In the genomic region with DNA sequence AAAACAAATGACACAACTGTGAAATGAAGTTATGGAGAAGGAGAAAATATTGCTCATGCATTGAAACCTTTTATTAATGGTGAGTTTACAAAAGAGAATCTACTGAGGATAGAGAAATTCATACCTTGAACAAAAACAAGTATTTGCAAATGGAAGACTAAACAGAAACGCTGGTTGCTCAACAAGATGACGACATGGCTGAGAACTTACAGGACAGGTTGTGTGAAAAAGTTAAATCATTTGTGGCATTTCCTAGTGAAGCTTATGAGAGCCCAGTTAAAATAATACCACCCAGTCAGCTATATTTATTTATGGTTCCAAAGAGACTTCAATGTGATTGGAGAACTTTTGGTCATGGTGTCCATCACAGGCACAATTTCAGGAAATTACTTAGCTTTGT, we compare ENCODE assay signal across 22 cellular contexts.
DNase-seq lines count a peak whose midpoint lies in the region; TF ChIP-seq lines count a peak whose summit lies in the region.
"Had no signal": no experiment of that assay in that cellular context is flagged by ENCODE, and none has a peak within 500 bp of the region (broad histone marks: within the 10 kb centered on the region; RNA-seq: fewer than 3 reads in every experiment).

No MANE protein-coding gene starts in this region.

- H3K56ac ChIP-seq in mesendoderm (ENCODE audit: low read length): no peak overlapping the region

- no peaks in the 10 kb centered on the region for H4K20me1 ChIP-seq in KMS-11 (ENCODE audit: insufficient read depth)

- H3K4me2 ChIP-seq in KMS-11: peak overlapping the region; percentile 85; the same call in 1 of the 2 replicates
- no peak overlapping the region for H3K4me2 ChIP-seq in mesendoderm (ENCODE audit: low read length)

- H3K4me3 ChIP-seq in KMS-11 (IDR thresholded peaks at IDR 0.05; ENCODE audit: insufficient read depth, low read depth, low read length) (no peak overlapping the region), astrocyte of the spinal cord (ENCODE audit: low read depth, low read length) (no peak overlapping the region), mesendoderm (ENCODE audit: low read length) (no peak overlapping the region)
- H3K4me3 ChIP-seq: coronary artery, heart right ventricle, right atrium auricular region had no signal

- no peaks in the 10 kb centered on the region for H3K36me3 ChIP-seq in KMS-11 (ENCODE audit: insufficient read depth)
- H3K36me3 ChIP-seq in mesendoderm (ENCODE audit: control insufficient read depth, insufficient read depth, low read length): no peaks in the 10 kb centered on the region
- H3K36me3 ChIP-seq: heart right ventricle, right atrium auricular region had no signal

- no CpG with 5 or more reads among the region's 2 CpGs for WGBS in mesendoderm (ENCODE audit: extremely low coverage, insufficient coverage, low lambda C conversion rate)

- no peak overlapping the region for H3K27ac ChIP-seq in KMS-11
- no peak overlapping the region for H3K27ac ChIP-seq in mesendoderm (ENCODE audit: low read depth, low read length)
- H3K27ac ChIP-seq: heart right ventricle, right atrium auricular region had no signal

- no peak overlapping the region for H3K18ac ChIP-seq in mesendoderm (ENCODE audit: low read length)

- no peak overlapping the region for H2BK15ac ChIP-seq in mesendoderm (replicated peaks; ENCODE audit: low read depth)

- no peak overlapping the region for H2BK120ac ChIP-seq in mesendoderm (ENCODE audit: low read depth, low read length)

- H3K79me1 ChIP-seq in mesendoderm (ENCODE audit: low read length): no peaks in the 10 kb centered on the region

- TF ChIP-seq CTCF in KMS-11 (conservative IDR thresholded peaks at IDR 0.05; ENCODE audit: low read depth, low read length): no peak
- no peak for TF ChIP-seq CTCF in astrocyte of the spinal cord (IDR thresholded peaks at IDR 0.05; ENCODE audit: low read depth, low read length)

- H3K9ac ChIP-seq in KMS-11: no peak overlapping the region
- no peak overlapping the region for H3K9ac ChIP-seq in mesendoderm (ENCODE audit: low read length)

- no peak overlapping the region for H3K23ac ChIP-seq in mesendoderm (ENCODE audit: low read length)

- DNase-seq in astrocyte of the spinal cord (ENCODE audit: low read depth, low spot score): peak; percentile 43
- peak; percentile 98 for DNase-seq in iris pigment epithelial cell (ENCODE audit: low read depth)
- peak; percentile 30 for DNase-seq in renal cortical epithelial cell (ENCODE audit: low read depth)
- no peak for DNase-seq in NCI-H524 (lab: John Stamatoyannopoulos, UW)
- no peak for DNase-seq in mesendoderm
- no peak for DNase-seq in anterior cingulate cortex (lab: John Stamatoyannopoulos, UW)
- DNase-seq: activated CD8-positive, alpha-beta memory T cell treated with anti-CD3 and anti-CD28 coated beads for 24 hours; activated naive CD4-positive, alpha-beta T cell treated with anti-CD3 and anti-CD28 coated beads for 36 hours; activated T-cell treated with anti-CD3 and anti-CD28 coated beads, Interleukin-2, amount 50 U/mL, for 4 hours; CD8-positive, alpha-beta T cell; DMS79 treated with DMSO at 0.1 percent for 48 hours; heart right ventricle; KG1; naive thymus-derived CD4-positive, alpha-beta T cell; NCI-H1048; NCI-H2029 treated with DMSO at 0.1 percent for 48 hours; NCI-H446; RPMI8226; T1000 had no signal

- H3K4me1 ChIP-seq in KMS-11 (ENCODE audit: low read depth, poor library complexity, severe bottlenecking): peaks cover 67% of the 10 kb centered on the region
- no peaks in the 10 kb centered on the region for H3K4me1 ChIP-seq in mesendoderm (ENCODE audit: control insufficient read depth, low read depth, low read length)

- no peak overlapping the region for H3K4ac ChIP-seq in mesendoderm (ENCODE audit: low read depth, low read length)

- H2AK5ac ChIP-seq in mesendoderm (ENCODE audit: low read length): no peak overlapping the region

- H3K27me3 ChIP-seq in KMS-11 (ENCODE audit: insufficient read depth, low read depth): no peaks in the 10 kb centered on the region
- no peaks in the 10 kb centered on the region for H3K27me3 ChIP-seq in mesendoderm (ENCODE audit: insufficient read depth, low read length, poor library complexity)
- H3K27me3 ChIP-seq: heart right ventricle, right atrium auricular region had no signal

- H2AFZ ChIP-seq in KMS-11 (ENCODE audit: low read depth): no peak overlapping the region

- H2BK5ac ChIP-seq in mesendoderm (ENCODE audit: low read length): no peak overlapping the region

- in situ Hi-C loops in astrocyte of the spinal cord (cut with HindIII; ENCODE audit: low sequenced_read_pairs): no loop called here

- H4K8ac ChIP-seq in mesendoderm (ENCODE audit: low read depth, low read length): no peak overlapping the region

- no peak overlapping the region for H4K5ac ChIP-seq in mesendoderm (ENCODE audit: low read length)

- no peaks in the 10 kb centered on the region for H3K79me2 ChIP-seq in KMS-11 (ENCODE audit: insufficient read depth, low read depth)
- H3K79me2 ChIP-seq in mesendoderm (ENCODE audit: control insufficient read depth, insufficient read depth, low read length): no peaks in the 10 kb centered on the region

Comparison
In these comparisons a context has a peak if more than half of its experiments do, and no peak if none do; other contexts are left out.
1. DNase-seq: peak in astrocyte of the spinal cord (single experiment), iris pigment epithelial cell (single experiment) and renal cortical epithelial cell (single experiment); none in NCI-H524 (0 of 2), mesendoderm (single experiment) and anterior cingulate cortex (0 of 58).